8 cellular contexts compared by ENCODE assay signal in genomic region chr2:28751102-28751955, GRCh38. TPM values are rescaled to one million over a fixed set of nuclear protein-coding genes. Genes with fewer than 3 reads are reported as not detected.
DNase-seq lines count a peak whose midpoint lies in the region; ATAC-seq and TF ChIP-seq lines count a peak whose summit lies in the region.

TSS of gene PPP1CB (plus strand) at chr2:28751830. CDS start at chr2:28752125, 295 bp downstream.

- H3K9me3 ChIP-seq in BLaER1 (no peaks in the 10 kb centered on the region), colonic mucosa (no peaks in the 10 kb centered on the region)

- peaks cover 1% of the 10 kb centered on the region; the same call in 1 of the 2 replicates for H3K36me3 ChIP-seq in BLaER1
- H3K36me3 ChIP-seq in colonic mucosa, result no peaks in the 10 kb centered on the region

- H3K27me3 ChIP-seq in BLaER1 (no peaks in the 10 kb centered on the region), colonic mucosa (no peaks in the 10 kb centered on the region)

- intact Hi-C loops in colonic mucosa (cut with DNase I), result loop anchor here (5.0 to 10.0 kb wide), 3 partner anchors 129 to 187 kb away; no protein-coding TSS in a partner anchor

- peak within 1 kb of the TSS; percentile 96 for H3K4me3 ChIP-seq in BLaER1
- peak within 1 kb of the TSS; percentile 73 for H3K4me3 ChIP-seq in colonic mucosa

- ATAC-seq in HG03460 (IDR thresholded peaks at IDR 0.05; ENCODE audit: unreplicated experiment), result peak; percentile 83

- H3K9ac ChIP-seq in BLaER1 (peak within 1 kb of the TSS; percentile 99), colonic mucosa (ENCODE audit: low read depth in 2 of 2, low read length in 2 of 2) (peak within 1 kb of the TSS; percentile 97 to 100)

- H3K4me1 ChIP-seq in BLaER1, result peaks cover 42% of the 10 kb centered on the region
- H3K4me1 ChIP-seq in colonic mucosa, result peaks cover 6% of the 10 kb centered on the region

- H3K4me2 ChIP-seq in BLaER1, result peak within 1 kb of the TSS; percentile 88

- DNase-seq in GM19240 (ENCODE audit: insufficient read length, low spot score) (peak; percentile 63), NCI-H524 treated with DMSO at 0.1 percent for 48 hours (lab: John Stamatoyannopoulos, UW) (peak; percentile 82), colonic mucosa (peak; percentile 93), left kidney (ENCODE audit: low read depth, low spot score) (peak; percentile 99)
- peak; percentile 96 for DNase-seq in activated CD4-positive, alpha-beta T cell treated with anti-CD3 and anti-CD28 coated beads for 48 hours
- DNase-seq in stimulated activated CD4-positive, alpha-beta T cell treated with anti-CD3 and anti-CD28 coated beads, Interleukin-2, amount 100 ng/mL, for 24 hours, result peak; percentile 92 to 95

- peaks cover 43% of the 10 kb centered on the region for H4K20me1 ChIP-seq in BLaER1

- TF ChIP-seq CTCF in colonic mucosa (IDR thresholded peaks at IDR 0.05), result no peak

- peak within 1 kb of the TSS; percentile 97 for H3K27ac ChIP-seq in BLaER1
- H3K27ac ChIP-seq in colonic mucosa, result peak within 1 kb of the TSS; percentile 95

RNA-seq across cellular contexts. Expression of gene PPP1CB, which starts in this region (rescaled TPM):
- total RNA-seq in colonic mucosa, result 100 to 1,000 TPM; 273 to 478 TPM

Comparison
In these comparisons a context has a peak if more than half of its experiments do, and no peak if none do; other contexts are left out.
1. Peak in every context shown above with its lines: DNase-seq, ATAC-seq, H3K4me3 ChIP-seq and H3K27ac ChIP-seq.